15 cellular contexts compared by ENCODE assay signal in the genomic region with DNA sequence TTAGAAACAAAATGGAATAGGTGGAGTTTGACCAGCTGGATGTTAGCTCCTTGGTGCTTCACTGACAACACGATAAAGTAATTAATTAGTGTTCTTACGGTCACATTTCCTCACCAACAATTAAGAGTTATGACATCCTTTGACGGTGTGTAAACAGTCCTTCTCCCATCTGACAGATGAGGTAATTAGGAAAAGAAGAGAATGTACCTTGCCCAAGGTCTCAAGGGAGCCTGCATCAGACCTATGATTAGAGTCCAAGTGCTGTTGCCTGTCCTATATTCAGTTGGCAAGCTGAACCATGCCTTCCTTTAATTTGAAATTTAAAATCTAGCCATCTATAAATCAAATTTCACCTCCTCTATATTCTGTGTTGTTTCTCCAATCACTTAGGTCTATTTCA. TPM values are rescaled to one million over a fixed set of nuclear protein-coding genes. Genes with fewer than 3 reads are reported as not detected.
DNase-seq lines count a peak whose midpoint lies in the region; ATAC-seq lines count a peak whose summit lies in the region.
"Had no signal": no experiment of that assay in that cellular context is flagged by ENCODE, and none has a peak within 500 bp of the region (broad histone marks: within the 10 kb centered on the region; RNA-seq: fewer than 3 reads in every experiment).

No MANE protein-coding gene starts in this region.

- peak overlapping the region; percentile 43 for H3K27ac Mint-ChIP-seq in activated T-cell treated with anti-CD3 and anti-CD28 coated beads, Interleukin-2, amount 50 U/mL, for 72 hours
- peak overlapping the region; percentile 81 for H3K27ac Mint-ChIP-seq in activated naive CD8-positive, alpha-beta T cell
- peak overlapping the region in 8 of 9 donors; percentile 77 to 88 (median 80) for H3K27ac Mint-ChIP-seq in naive thymus-derived CD4-positive, alpha-beta T cell
- H3K27ac Mint-ChIP-seq: B cell, H9 had no signal

- H3K27ac ChIP-seq in Karpas-422 (ENCODE audit: low read length): 0 out of 2 replicates have a peak overlapping the region, but pooled peaks have one; percentile 35
- peak overlapping the region; percentile 26 for H3K27ac ChIP-seq in naive thymus-derived CD4-positive, alpha-beta T cell (ENCODE audit: low read depth, low read length)

- no peak overlapping the region for H3K9ac ChIP-seq in Karpas-422 (ENCODE audit: low read length)

- no peak for ATAC-seq in activated T-cell treated with anti-CD3 and anti-CD28 coated beads, Interleukin-2, amount 50 U/mL, for 72 hours (replicated peaks in 1 of 2)
- ATAC-seq in naive thymus-derived CD4-positive, alpha-beta T cell: no peak
- no peak for ATAC-seq in GM18520 (IDR thresholded peaks at IDR 0.05; ENCODE audit: unreplicated experiment)
- ATAC-seq in HG02588 (IDR thresholded peaks at IDR 0.05; ENCODE audit: unreplicated experiment): no peak

- H3K27me3 ChIP-seq in Karpas-422 (ENCODE audit: low read length): no peaks in the 10 kb centered on the region
- no peaks in the 10 kb centered on the region for H3K27me3 ChIP-seq in naive thymus-derived CD4-positive, alpha-beta T cell (ENCODE audit: control insufficient read depth in 2 of 2, insufficient read depth in 2 of 2, low read length in 2 of 2)

- peaks cover 4 to 20% of the 10 kb centered on the region in 2 donors for H3K36me3 Mint-ChIP-seq in activated T-cell treated with anti-CD3 and anti-CD28 coated beads, Interleukin-2, amount 50 U/mL, for 72 hours (ENCODE audit: insufficient read depth in 2 of 2)
- peaks cover 15% of the 10 kb centered on the region for H3K36me3 Mint-ChIP-seq in activated naive CD8-positive, alpha-beta T cell
- H3K36me3 Mint-ChIP-seq in naive thymus-derived CD4-positive, alpha-beta T cell: peaks cover 0 to 16% (median 0%) of the 10 kb centered on the region in 5 donors

- intact Hi-C loops in naive thymus-derived CD4-positive, alpha-beta T cell (cut with micrococcal nuclease): loop anchor here in 1 of 2 donors (1.0 to 5.0 kb wide), 11 partner anchors 8 to 233 kb away; a partner anchor contains a TSS

- H3K79me2 ChIP-seq in Karpas-422 (ENCODE audit: low read length): no peaks in the 10 kb centered on the region

- H3K9me3 ChIP-seq in Karpas-422 (ENCODE audit: low read length): no peaks in the 10 kb centered on the region
- H3K9me3 ChIP-seq in naive thymus-derived CD4-positive, alpha-beta T cell (ENCODE audit: control insufficient read depth in 2 of 3, low read length in 3 of 3): no peaks in the 10 kb centered on the region

- H3K4me2 ChIP-seq in Karpas-422 (ENCODE audit: low read depth, low read length, poor library complexity, severe bottlenecking): no peak overlapping the region

- no peak overlapping the region for H2AFZ ChIP-seq in Karpas-422 (ENCODE audit: low read length)

- H4K20me1 ChIP-seq in Karpas-422 (ENCODE audit: insufficient read depth, low read depth, low read length): no peaks in the 10 kb centered on the region

- H3K27me3 Mint-ChIP-seq in activated T-cell treated with anti-CD3 and anti-CD28 coated beads, Interleukin-2, amount 50 U/mL, for 72 hours (ENCODE audit: low read depth): no peaks in the 10 kb centered on the region
- no peaks in the 10 kb centered on the region for H3K27me3 Mint-ChIP-seq in activated naive CD8-positive, alpha-beta T cell
- H3K27me3 Mint-ChIP-seq in naive thymus-derived CD4-positive, alpha-beta T cell: no peaks in the 10 kb centered on the region
- H3K27me3 Mint-ChIP-seq: B cell had no signal

- CTCF ChIA-PET in naive thymus-derived CD4-positive, alpha-beta T cell (lab: Charles Lee): interaction anchor here (0.8 to 7.7 kb wide), 23 partner anchors 9 to 141 kb away, joined by 3 to 110 read pairs (median 5); a partner anchor contains a TSS

- H3K4me3 Mint-ChIP-seq in activated T-cell treated with anti-CD3 and anti-CD28 coated beads, Interleukin-2, amount 50 U/mL, for 72 hours: peak overlapping the region; percentile 11 to 48
- H3K4me3 Mint-ChIP-seq in activated naive CD8-positive, alpha-beta T cell: peak overlapping the region; percentile 42
- peak overlapping the region in 7 of 10 donors; percentile 12 to 73 (median 44) for H3K4me3 Mint-ChIP-seq in naive thymus-derived CD4-positive, alpha-beta T cell
- H3K4me3 Mint-ChIP-seq: B cell, H9 had no signal

- peaks cover 26% of the 10 kb centered on the region for H3K4me1 ChIP-seq in Karpas-422 (ENCODE audit: low read length)
- peaks cover 0 to 53% of the 10 kb centered on the region in 2 donors for H3K4me1 ChIP-seq in naive thymus-derived CD4-positive, alpha-beta T cell (ENCODE audit: control insufficient read depth in 2 of 2, insufficient read depth in 2 of 2, low read length in 2 of 2)

- POLR2A ChIA-PET in naive thymus-derived CD4-positive, alpha-beta T cell (lab: Charles Lee): interaction anchor here (0.7 to 13.4 kb wide), 26 partner anchors 8 to 646 kb away, joined by 3 to 359 read pairs (median 8); a partner anchor contains a TSS

- no peaks in the 10 kb centered on the region for H3K9me2 ChIP-seq in Karpas-422 (replicated peaks; ENCODE audit: insufficient read depth, low read length)

- H3K9me3 Mint-ChIP-seq in activated T-cell treated with anti-CD3 and anti-CD28 coated beads, Interleukin-2, amount 50 U/mL, for 72 hours: peaks cover 3 to 4% of the 10 kb centered on the region in 2 donors
- H3K9me3 Mint-ChIP-seq in activated naive CD8-positive, alpha-beta T cell (ENCODE audit: low read depth): peaks cover 2% of the 10 kb centered on the region
- H3K9me3 Mint-ChIP-seq in naive thymus-derived CD4-positive, alpha-beta T cell: peaks cover 0 to 9% (median 0%) of the 10 kb centered on the region in 11 donors
- H3K9me3 Mint-ChIP-seq: H9 had no signal

- peaks cover 80% of the 10 kb centered on the region for H3K4me1 Mint-ChIP-seq in activated T-cell treated with anti-CD3 and anti-CD28 coated beads, Interleukin-2, amount 50 U/mL, for 72 hours (ENCODE audit: low read depth)
- H3K4me1 Mint-ChIP-seq in activated naive CD8-positive, alpha-beta T cell (ENCODE audit: low read depth): peaks cover 86% of the 10 kb centered on the region
- H3K4me1 Mint-ChIP-seq in naive thymus-derived CD4-positive, alpha-beta T cell: peaks cover 44 to 86% (median 85%) of the 10 kb centered on the region in 7 donors

- no peaks in the 10 kb centered on the region for H3K36me3 ChIP-seq in Karpas-422 (ENCODE audit: insufficient read depth, low read length)
- no peaks in the 10 kb centered on the region for H3K36me3 ChIP-seq in naive thymus-derived CD4-positive, alpha-beta T cell (ENCODE audit: control insufficient read depth in 2 of 3, insufficient read depth in 3 of 3, low read length in 3 of 3)

- DNase-seq in activated T-cell treated with anti-CD3 and anti-CD28 coated beads, Interleukin-2, amount 50 U/mL, for 72 hours: no peak
- no peak for DNase-seq in activated T-cell treated with anti-CD3 and anti-CD28 coated beads, Interleukin-2, amount 50 U/mL, for 1 hour
- no peak for DNase-seq in Karpas-422
- DNase-seq in naive thymus-derived CD4-positive, alpha-beta T cell: no peak
- no peak for DNase-seq in NCI-H226
- DNase-seq: DMS53, H9, NCI-H1436 treated with DMSO at 0.1 percent for 48 hours, NCI-H345, NCI-H82, SIG-M5 had no signal

- no peak overlapping the region for H3K4me3 ChIP-seq in Karpas-422 (ENCODE audit: low read length)
- no peak overlapping the region for H3K4me3 ChIP-seq in naive thymus-derived CD4-positive, alpha-beta T cell (ENCODE audit: low read length)

RNA-seq across cellular contexts. Expression of a gene that starts 48.3 kb away (rescaled TPM):
- total RNA-seq in activated T-cell treated with anti-CD3 and anti-CD28 coated beads, Interleukin-2, amount 50 U/mL, for 72 hours: 100 to 1,000 TPM; 279 to 280 TPM
- 224 and 353 TPM in 2 replicates for total RNA-seq in Karpas-422 (2014; rRNA removed; shearing (Covaris generic); ENCODE audit: low replicate concordance)
- total RNA-seq in naive thymus-derived CD4-positive, alpha-beta T cell: 100 to 1,000 TPM; 274 to 513 (median 338) TPM
- 100 to 1,000 TPM in 1 of 2 donors, 10 to 100 TPM in 1; 66.0 to 149 TPM for polyA plus RNA-seq in naive thymus-derived CD4-positive, alpha-beta T cell
